ENCODE assay signal across 2 cellular contexts in the genomic region with DNA sequence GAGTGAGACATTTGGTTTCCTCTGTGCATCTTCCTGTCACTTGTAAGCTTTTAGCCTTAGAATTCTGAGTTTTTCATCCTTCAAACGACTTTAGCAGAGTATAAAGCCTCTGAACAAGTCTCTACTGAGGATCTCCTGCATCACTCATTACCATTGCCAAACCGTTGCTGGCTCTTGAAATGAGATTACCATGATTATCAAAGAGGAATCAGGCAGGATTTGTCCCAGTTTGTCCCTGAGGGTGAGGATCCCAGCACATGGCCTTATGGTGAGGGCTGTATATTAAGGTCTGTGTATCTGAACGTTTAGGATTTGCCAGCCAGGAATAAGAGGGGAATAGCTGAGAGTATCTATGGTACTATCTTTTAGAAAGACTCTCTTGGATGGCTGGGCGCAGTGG.
TF ChIP-seq lines count a peak whose summit lies in the region.

No MANE protein-coding gene starts in this region.

TF ChIP-seq in HCT116, 20 proteins besides CTCF, POLR2A, EP300 and RAD21 (continued from another document):
- TF ChIP-seq, protein P1, sequence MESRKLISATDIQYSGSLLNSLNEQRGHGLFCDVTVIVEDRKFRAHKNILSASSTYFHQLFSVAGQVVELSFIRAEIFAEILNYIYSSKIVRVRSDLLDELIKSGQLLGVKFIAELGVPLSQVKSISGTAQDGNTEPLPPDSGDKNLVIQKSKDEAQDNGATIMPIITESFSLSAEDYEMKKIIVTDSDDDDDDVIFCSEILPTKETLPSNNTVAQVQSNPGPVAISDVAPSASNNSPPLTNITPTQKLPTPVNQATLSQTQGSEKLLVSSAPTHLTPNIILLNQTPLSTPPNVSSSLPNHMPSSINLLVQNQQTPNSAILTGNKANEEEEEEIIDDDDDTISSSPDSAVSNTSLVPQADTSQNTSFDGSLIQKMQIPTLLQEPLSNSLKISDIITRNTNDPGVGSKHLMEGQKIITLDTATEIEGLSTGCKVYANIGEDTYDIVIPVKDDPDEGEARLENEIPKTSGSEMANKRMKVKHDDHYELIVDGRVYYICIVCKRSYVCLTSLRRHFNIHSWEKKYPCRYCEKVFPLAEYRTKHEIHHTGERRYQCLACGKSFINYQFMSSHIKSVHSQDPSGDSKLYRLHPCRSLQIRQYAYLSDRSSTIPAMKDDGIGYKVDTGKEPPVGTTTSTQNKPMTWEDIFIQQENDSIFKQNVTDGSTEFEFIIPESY (IDR thresholded peaks at IDR 0.05; ENCODE audit: extremely low read depth, insufficient replicate concordance, low read length): no peak
- no peak for TF ChIP-seq EZH2phosphoT487 (IDR thresholded peaks at IDR 0.05; ENCODE audit: borderline replicate concordance)
- no peak for TF ChIP-seq CEBPB (IDR thresholded peaks at IDR 0.05; ENCODE audit: low read depth)
- no peak for TF ChIP-seq TCF7L2 (IDR thresholded peaks at IDR 0.05; ENCODE audit: borderline replicate concordance, extremely low read depth, insufficient read depth, insufficient read length)
- TF ChIP-seq JUND (IDR thresholded peaks at IDR 0.05): no peak
- TF ChIP-seq CBX3 (IDR thresholded peaks at IDR 0.05; ENCODE audit: low read depth): no peak
- TF ChIP-seq YY1 (IDR thresholded peaks at IDR 0.05; ENCODE audit: extremely low read depth, insufficient replicate concordance, low read depth, low read length): no peak
- TF ChIP-seq SIN3A (IDR thresholded peaks at IDR 0.05; ENCODE audit: low read depth): no peak

TF ChIP-seq in WTC11, 78 proteins besides CTCF, POLR2A, EP300 and RAD21 (continued from another document and continues in another):
- TF ChIP-seq, protein P2, sequence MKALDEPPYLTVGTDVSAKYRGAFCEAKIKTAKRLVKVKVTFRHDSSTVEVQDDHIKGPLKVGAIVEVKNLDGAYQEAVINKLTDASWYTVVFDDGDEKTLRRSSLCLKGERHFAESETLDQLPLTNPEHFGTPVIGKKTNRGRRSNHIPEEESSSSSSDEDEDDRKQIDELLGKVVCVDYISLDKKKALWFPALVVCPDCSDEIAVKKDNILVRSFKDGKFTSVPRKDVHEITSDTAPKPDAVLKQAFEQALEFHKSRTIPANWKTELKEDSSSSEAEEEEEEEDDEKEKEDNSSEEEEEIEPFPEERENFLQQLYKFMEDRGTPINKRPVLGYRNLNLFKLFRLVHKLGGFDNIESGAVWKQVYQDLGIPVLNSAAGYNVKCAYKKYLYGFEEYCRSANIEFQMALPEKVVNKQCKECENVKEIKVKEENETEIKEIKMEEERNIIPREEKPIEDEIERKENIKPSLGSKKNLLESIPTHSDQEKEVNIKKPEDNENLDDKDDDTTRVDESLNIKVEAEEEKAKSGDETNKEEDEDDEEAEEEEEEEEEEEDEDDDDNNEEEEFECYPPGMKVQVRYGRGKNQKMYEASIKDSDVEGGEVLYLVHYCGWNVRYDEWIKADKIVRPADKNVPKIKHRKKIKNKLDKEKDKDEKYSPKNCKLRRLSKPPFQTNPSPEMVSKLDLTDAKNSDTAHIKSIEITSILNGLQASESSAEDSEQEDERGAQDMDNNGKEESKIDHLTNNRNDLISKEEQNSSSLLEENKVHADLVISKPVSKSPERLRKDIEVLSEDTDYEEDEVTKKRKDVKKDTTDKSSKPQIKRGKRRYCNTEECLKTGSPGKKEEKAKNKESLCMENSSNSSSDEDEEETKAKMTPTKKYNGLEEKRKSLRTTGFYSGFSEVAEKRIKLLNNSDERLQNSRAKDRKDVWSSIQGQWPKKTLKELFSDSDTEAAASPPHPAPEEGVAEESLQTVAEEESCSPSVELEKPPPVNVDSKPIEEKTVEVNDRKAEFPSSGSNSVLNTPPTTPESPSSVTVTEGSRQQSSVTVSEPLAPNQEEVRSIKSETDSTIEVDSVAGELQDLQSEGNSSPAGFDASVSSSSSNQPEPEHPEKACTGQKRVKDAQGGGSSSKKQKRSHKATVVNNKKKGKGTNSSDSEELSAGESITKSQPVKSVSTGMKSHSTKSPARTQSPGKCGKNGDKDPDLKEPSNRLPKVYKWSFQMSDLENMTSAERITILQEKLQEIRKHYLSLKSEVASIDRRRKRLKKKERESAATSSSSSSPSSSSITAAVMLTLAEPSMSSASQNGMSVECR (CRISPR knock-in tag; IDR thresholded peaks at IDR 0.05; ENCODE audit: borderline replicate concordance): no peak
- TF ChIP-seq, protein P3, sequence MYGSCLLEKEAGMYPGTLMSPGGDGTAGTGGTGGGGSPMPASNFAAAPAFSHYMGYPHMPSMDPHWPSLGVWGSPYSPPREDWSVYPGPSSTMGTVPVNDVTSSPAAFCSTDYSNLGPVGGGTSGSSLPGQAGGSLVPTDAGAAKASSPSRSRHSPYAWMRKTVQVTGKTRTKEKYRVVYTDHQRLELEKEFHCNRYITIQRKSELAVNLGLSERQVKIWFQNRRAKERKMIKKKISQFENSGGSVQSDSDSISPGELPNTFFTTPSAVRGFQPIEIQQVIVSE (CRISPR knock-in tag; IDR thresholded peaks at IDR 0.05; ENCODE audit: borderline replicate concordance): no peak
- TF ChIP-seq, protein P4, sequence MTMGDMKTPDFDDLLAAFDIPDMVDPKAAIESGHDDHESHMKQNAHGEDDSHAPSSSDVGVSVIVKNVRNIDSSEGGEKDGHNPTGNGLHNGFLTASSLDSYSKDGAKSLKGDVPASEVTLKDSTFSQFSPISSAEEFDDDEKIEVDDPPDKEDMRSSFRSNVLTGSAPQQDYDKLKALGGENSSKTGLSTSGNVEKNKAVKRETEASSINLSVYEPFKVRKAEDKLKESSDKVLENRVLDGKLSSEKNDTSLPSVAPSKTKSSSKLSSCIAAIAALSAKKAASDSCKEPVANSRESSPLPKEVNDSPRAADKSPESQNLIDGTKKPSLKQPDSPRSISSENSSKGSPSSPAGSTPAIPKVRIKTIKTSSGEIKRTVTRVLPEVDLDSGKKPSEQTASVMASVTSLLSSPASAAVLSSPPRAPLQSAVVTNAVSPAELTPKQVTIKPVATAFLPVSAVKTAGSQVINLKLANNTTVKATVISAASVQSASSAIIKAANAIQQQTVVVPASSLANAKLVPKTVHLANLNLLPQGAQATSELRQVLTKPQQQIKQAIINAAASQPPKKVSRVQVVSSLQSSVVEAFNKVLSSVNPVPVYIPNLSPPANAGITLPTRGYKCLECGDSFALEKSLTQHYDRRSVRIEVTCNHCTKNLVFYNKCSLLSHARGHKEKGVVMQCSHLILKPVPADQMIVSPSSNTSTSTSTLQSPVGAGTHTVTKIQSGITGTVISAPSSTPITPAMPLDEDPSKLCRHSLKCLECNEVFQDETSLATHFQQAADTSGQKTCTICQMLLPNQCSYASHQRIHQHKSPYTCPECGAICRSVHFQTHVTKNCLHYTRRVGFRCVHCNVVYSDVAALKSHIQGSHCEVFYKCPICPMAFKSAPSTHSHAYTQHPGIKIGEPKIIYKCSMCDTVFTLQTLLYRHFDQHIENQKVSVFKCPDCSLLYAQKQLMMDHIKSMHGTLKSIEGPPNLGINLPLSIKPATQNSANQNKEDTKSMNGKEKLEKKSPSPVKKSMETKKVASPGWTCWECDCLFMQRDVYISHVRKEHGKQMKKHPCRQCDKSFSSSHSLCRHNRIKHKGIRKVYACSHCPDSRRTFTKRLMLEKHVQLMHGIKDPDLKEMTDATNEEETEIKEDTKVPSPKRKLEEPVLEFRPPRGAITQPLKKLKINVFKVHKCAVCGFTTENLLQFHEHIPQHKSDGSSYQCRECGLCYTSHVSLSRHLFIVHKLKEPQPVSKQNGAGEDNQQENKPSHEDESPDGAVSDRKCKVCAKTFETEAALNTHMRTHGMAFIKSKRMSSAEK (CRISPR knock-in tag; IDR thresholded peaks at IDR 0.05; ENCODE audit: borderline replicate concordance): no peak
- no peak for TF ChIP-seq ZNF263 (CRISPR knock-in tag; IDR thresholded peaks at IDR 0.05; ENCODE audit: low read depth)
- no peak for TF ChIP-seq SMAD3 (CRISPR knock-in tag; IDR thresholded peaks at IDR 0.05; ENCODE audit: borderline replicate concordance)
- TF ChIP-seq SOX15 (CRISPR knock-in tag; IDR thresholded peaks at IDR 0.05): no peak
- TF ChIP-seq, protein P5, sequence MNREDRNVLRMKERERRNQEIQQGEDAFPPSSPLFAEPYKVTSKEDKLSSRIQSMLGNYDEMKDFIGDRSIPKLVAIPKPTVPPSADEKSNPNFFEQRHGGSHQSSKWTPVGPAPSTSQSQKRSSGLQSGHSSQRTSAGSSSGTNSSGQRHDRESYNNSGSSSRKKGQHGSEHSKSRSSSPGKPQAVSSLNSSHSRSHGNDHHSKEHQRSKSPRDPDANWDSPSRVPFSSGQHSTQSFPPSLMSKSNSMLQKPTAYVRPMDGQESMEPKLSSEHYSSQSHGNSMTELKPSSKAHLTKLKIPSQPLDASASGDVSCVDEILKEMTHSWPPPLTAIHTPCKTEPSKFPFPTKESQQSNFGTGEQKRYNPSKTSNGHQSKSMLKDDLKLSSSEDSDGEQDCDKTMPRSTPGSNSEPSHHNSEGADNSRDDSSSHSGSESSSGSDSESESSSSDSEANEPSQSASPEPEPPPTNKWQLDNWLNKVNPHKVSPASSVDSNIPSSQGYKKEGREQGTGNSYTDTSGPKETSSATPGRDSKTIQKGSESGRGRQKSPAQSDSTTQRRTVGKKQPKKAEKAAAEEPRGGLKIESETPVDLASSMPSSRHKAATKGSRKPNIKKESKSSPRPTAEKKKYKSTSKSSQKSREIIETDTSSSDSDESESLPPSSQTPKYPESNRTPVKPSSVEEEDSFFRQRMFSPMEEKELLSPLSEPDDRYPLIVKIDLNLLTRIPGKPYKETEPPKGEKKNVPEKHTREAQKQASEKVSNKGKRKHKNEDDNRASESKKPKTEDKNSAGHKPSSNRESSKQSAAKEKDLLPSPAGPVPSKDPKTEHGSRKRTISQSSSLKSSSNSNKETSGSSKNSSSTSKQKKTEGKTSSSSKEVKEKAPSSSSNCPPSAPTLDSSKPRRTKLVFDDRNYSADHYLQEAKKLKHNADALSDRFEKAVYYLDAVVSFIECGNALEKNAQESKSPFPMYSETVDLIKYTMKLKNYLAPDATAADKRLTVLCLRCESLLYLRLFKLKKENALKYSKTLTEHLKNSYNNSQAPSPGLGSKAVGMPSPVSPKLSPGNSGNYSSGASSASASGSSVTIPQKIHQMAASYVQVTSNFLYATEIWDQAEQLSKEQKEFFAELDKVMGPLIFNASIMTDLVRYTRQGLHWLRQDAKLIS (CRISPR knock-in tag; IDR thresholded peaks at IDR 0.05; ENCODE audit: borderline replicate concordance): no peak
- TF ChIP-seq, protein P6, sequence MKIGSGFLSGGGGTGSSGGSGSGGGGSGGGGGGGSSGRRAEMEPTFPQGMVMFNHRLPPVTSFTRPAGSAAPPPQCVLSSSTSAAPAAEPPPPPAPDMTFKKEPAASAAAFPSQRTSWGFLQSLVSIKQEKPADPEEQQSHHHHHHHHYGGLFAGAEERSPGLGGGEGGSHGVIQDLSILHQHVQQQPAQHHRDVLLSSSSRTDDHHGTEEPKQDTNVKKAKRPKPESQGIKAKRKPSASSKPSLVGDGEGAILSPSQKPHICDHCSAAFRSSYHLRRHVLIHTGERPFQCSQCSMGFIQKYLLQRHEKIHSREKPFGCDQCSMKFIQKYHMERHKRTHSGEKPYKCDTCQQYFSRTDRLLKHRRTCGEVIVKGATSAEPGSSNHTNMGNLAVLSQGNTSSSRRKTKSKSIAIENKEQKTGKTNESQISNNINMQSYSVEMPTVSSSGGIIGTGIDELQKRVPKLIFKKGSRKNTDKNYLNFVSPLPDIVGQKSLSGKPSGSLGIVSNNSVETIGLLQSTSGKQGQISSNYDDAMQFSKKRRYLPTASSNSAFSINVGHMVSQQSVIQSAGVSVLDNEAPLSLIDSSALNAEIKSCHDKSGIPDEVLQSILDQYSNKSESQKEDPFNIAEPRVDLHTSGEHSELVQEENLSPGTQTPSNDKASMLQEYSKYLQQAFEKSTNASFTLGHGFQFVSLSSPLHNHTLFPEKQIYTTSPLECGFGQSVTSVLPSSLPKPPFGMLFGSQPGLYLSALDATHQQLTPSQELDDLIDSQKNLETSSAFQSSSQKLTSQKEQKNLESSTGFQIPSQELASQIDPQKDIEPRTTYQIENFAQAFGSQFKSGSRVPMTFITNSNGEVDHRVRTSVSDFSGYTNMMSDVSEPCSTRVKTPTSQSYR (CRISPR knock-in tag; IDR thresholded peaks at IDR 0.05): no peak
- TF ChIP-seq ETV6 (CRISPR knock-in tag; IDR thresholded peaks at IDR 0.05): no peak
- no peak for TF ChIP-seq HMGA2 (CRISPR knock-in tag; IDR thresholded peaks at IDR 0.05)
- TF ChIP-seq, protein P7, sequence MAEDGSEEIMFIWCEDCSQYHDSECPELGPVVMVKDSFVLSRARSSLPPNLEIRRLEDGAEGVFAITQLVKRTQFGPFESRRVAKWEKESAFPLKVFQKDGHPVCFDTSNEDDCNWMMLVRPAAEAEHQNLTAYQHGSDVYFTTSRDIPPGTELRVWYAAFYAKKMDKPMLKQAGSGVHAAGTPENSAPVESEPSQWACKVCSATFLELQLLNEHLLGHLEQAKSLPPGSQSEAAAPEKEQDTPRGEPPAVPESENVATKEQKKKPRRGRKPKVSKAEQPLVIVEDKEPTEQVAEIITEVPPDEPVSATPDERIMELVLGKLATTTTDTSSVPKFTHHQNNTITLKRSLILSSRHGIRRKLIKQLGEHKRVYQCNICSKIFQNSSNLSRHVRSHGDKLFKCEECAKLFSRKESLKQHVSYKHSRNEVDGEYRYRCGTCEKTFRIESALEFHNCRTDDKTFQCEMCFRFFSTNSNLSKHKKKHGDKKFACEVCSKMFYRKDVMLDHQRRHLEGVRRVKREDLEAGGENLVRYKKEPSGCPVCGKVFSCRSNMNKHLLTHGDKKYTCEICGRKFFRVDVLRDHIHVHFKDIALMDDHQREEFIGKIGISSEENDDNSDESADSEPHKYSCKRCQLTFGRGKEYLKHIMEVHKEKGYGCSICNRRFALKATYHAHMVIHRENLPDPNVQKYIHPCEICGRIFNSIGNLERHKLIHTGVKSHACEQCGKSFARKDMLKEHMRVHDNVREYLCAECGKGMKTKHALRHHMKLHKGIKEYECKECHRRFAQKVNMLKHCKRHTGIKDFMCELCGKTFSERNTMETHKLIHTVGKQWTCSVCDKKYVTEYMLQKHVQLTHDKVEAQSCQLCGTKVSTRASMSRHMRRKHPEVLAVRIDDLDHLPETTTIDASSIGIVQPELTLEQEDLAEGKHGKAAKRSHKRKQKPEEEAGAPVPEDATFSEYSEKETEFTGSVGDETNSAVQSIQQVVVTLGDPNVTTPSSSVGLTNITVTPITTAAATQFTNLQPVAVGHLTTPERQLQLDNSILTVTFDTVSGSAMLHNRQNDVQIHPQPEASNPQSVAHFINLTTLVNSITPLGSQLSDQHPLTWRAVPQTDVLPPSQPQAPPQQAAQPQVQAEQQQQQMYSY (CRISPR knock-in tag; IDR thresholded peaks at IDR 0.05): no peak
- no peak for TF ChIP-seq ATF1 (CRISPR knock-in tag; IDR thresholded peaks at IDR 0.05)
- TF ChIP-seq, protein P8, sequence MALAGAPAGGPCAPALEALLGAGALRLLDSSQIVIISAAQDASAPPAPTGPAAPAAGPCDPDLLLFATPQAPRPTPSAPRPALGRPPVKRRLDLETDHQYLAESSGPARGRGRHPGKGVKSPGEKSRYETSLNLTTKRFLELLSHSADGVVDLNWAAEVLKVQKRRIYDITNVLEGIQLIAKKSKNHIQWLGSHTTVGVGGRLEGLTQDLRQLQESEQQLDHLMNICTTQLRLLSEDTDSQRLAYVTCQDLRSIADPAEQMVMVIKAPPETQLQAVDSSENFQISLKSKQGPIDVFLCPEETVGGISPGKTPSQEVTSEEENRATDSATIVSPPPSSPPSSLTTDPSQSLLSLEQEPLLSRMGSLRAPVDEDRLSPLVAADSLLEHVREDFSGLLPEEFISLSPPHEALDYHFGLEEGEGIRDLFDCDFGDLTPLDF (CRISPR knock-in tag; IDR thresholded peaks at IDR 0.05): no peak
- TF ChIP-seq, protein P9, sequence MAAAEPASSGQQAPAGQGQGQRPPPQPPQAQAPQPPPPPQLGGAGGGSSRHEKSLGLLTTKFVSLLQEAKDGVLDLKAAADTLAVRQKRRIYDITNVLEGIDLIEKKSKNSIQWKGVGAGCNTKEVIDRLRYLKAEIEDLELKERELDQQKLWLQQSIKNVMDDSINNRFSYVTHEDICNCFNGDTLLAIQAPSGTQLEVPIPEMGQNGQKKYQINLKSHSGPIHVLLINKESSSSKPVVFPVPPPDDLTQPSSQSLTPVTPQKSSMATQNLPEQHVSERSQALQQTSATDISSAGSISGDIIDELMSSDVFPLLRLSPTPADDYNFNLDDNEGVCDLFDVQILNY (CRISPR knock-in tag; IDR thresholded peaks at IDR 0.05): no peak
- TF ChIP-seq GABPB1 (CRISPR knock-in tag; IDR thresholded peaks at IDR 0.05): no peak
- no peak for TF ChIP-seq ZBTB21 (CRISPR knock-in tag; IDR thresholded peaks at IDR 0.05; ENCODE audit: borderline replicate concordance)
